ENCODE assay signal across 8 cellular contexts in the genomic region with DNA sequence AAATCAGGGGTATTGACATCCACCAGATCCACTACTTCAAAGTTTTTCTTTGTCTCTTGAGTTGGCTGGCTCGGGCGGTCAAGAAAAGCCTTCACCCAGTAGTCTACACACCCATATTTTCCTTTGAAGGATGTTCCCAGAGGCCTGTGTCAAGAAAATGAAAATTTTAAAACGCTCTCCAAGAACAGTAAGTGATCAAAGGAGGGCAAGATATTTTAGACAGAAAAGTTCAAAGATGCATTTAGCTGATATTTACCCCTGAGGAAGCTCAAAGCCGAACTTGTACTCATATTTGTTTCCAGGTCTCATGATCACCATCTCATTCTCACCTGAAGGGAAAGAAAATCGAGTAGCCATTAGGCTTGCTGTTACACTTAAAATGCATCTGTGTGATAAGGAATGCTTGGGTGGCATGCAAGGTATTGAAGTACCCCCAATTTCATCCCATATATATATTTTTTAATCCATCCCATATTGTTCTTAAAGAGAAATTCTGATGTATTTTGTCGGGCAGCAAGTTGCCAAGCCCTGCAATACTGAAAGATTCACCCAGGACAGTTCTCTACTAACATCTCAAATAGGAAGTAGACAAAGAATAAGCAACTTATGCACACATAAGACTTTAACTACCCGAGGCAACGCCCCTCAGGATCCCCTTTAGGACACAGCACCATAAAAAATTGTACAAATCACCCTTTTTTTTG. TPM values are rescaled to one million over a fixed set of nuclear protein-coding genes. Genes with fewer than 3 reads are reported as not detected.
DNase-seq lines count a peak whose midpoint lies in the region; ATAC-seq and TF ChIP-seq lines count a peak whose summit lies in the region.

No MANE protein-coding gene starts in this region.

- CTCF ChIA-PET in activated CD4-positive, alpha-beta memory T cell treated with anti-CD3 and anti-CD28 coated beads for 36 hours (lab: Charles Lee), result interaction anchor here (0.7 to 5.0 kb wide), 4 partner anchors 11 to 68 kb away, joined by 3 to 72 read pairs (median 8); a partner anchor contains a TSS

- H3K27me3 ChIP-seq in HUES6 (ENCODE audit: control insufficient read depth, insufficient read depth, low read length), result no peaks in the 10 kb centered on the region
- no peaks in the 10 kb centered on the region for H3K27me3 ChIP-seq in hepatocyte

- H3K9me2 ChIP-seq in hepatocyte (replicated peaks; ENCODE audit: insufficient read depth), result no peaks in the 10 kb centered on the region

- no peaks in the 10 kb centered on the region for H3K9me3 ChIP-seq in HUES6 (ENCODE audit: control insufficient read depth, insufficient read depth, low read depth, low read length)
- H3K9me3 ChIP-seq in hepatocyte (ENCODE audit: low read depth), result no peaks in the 10 kb centered on the region

- H3K79me2 ChIP-seq in hepatocyte, result peaks cover 41% of the 10 kb centered on the region

- POLR2A ChIA-PET in activated CD4-positive, alpha-beta memory T cell treated with anti-CD3 and anti-CD28 coated beads for 36 hours (lab: Charles Lee), result interaction anchor here (1.2 to 13.2 kb wide), 6 partner anchors 12 to 76 kb away, joined by 3 to 183 read pairs (median 8); a partner anchor contains a TSS

- H3K4me3 Mint-ChIP-seq in activated CD4-positive, alpha-beta memory T cell treated with anti-CD3 and anti-CD28 coated beads for 36 hours, result peak overlapping the region; percentile 88
- H3K4me3 Mint-ChIP-seq in stimulated activated memory B cell treated with anti-CD40 and anti-IgM and Interleukin-4, amounts not matched to agents 10 μg/mL and 1 μg/mL and 100 μg/mL, for 72 hours, result peak overlapping the region; percentile 90

- H3K9ac ChIP-seq in HUES6 (ENCODE audit: low read length), result peak overlapping the region; percentile 94

- TF ChIP-seq CTCF in hepatocyte (IDR thresholded peaks at IDR 0.05; ENCODE audit: poor library complexity), result no peak

- H3K4me1 ChIP-seq in HUES6 (ENCODE audit: control insufficient read depth, insufficient read depth, low read length) (peaks cover 29% of the 10 kb centered on the region), hepatocyte (ENCODE audit: insufficient read depth) (peaks cover 21% of the 10 kb centered on the region)

- no peaks in the 10 kb centered on the region for H3K27me3 Mint-ChIP-seq in activated CD4-positive, alpha-beta memory T cell treated with anti-CD3 and anti-CD28 coated beads for 36 hours
- no peaks in the 10 kb centered on the region for H3K27me3 Mint-ChIP-seq in stimulated activated memory B cell treated with anti-CD40 and anti-IgM and Interleukin-4, amounts not matched to agents 10 μg/mL and 1 μg/mL and 100 μg/mL, for 72 hours

- H3K27ac ChIP-seq in HUES6 (ENCODE audit: low read depth, low read length), result no peak overlapping the region
- peak overlapping the region; percentile 81 for H3K27ac ChIP-seq in hepatocyte

- no peak for ATAC-seq in stimulated activated memory B cell treated with anti-CD40 and anti-IgM and Interleukin-4, amounts not matched to agents 10 μg/mL and 1 μg/mL and 100 μg/mL, for 72 hours

- no peaks in the 10 kb centered on the region for H3K9me3 Mint-ChIP-seq in activated CD4-positive, alpha-beta memory T cell treated with anti-CD3 and anti-CD28 coated beads for 36 hours
- no peaks in the 10 kb centered on the region for H3K9me3 Mint-ChIP-seq in stimulated activated memory B cell treated with anti-CD40 and anti-IgM and Interleukin-4, amounts not matched to agents 10 μg/mL and 1 μg/mL and 100 μg/mL, for 72 hours

- H3K27ac Mint-ChIP-seq in activated CD4-positive, alpha-beta memory T cell treated with anti-CD3 and anti-CD28 coated beads for 36 hours, result peak overlapping the region; percentile 92
- H3K27ac Mint-ChIP-seq in stimulated activated memory B cell treated with anti-CD40 and anti-IgM and Interleukin-4, amounts not matched to agents 10 μg/mL and 1 μg/mL and 100 μg/mL, for 72 hours, result peak overlapping the region; percentile 96

- WGBS in hepatocyte (ENCODE audit: low lambda C conversion rate, missing lambda C conversion rate), result 31% methylated on average over 8 of the region's 8 CpGs

- H3K36me3 Mint-ChIP-seq in activated CD4-positive, alpha-beta memory T cell treated with anti-CD3 and anti-CD28 coated beads for 36 hours, result peaks cover 38% of the 10 kb centered on the region
- H3K36me3 Mint-ChIP-seq in stimulated activated memory B cell treated with anti-CD40 and anti-IgM and Interleukin-4, amounts not matched to agents 10 μg/mL and 1 μg/mL and 100 μg/mL, for 72 hours, result peaks cover 35% of the 10 kb centered on the region

- intact Hi-C loops in activated CD4-positive, alpha-beta memory T cell treated with anti-CD3 and anti-CD28 coated beads for 36 hours (cut with micrococcal nuclease), result loop anchor here (5.0 kb wide), 2 partner anchors 138 to 168 kb away; a partner anchor contains a TSS

- no peak overlapping the region for H2AFZ ChIP-seq in hepatocyte

- H3K36me3 ChIP-seq in HUES6 (ENCODE audit: control insufficient read depth, insufficient read depth, low read length), result peaks cover 30% of the 10 kb centered on the region
- peaks cover 6% of the 10 kb centered on the region for H3K36me3 ChIP-seq in hepatocyte (replicated peaks; ENCODE audit: insufficient read depth, low read depth)

- H3K4me2 ChIP-seq in hepatocyte, result peak overlapping the region; percentile 84

- no peak for DNase-seq in activated CD4-positive, alpha-beta memory T cell treated with anti-CD3 and anti-CD28 coated beads for 36 hours
- DNase-seq in hepatocyte (ENCODE audit: low spot score) (no peak), dermis blood vessel endothelial cell (no peak), COLO829 (ENCODE audit: low spot score) (no peak), mesenteric fat pad (ENCODE audit: low spot score) (no peak), SHP77 (lab: John Stamatoyannopoulos, UW) (no peak)

- peaks cover 36% of the 10 kb centered on the region for H4K20me1 ChIP-seq in hepatocyte (ENCODE audit: insufficient read depth, poor library complexity, severe bottlenecking)

- peaks cover 69% of the 10 kb centered on the region for H3K4me1 Mint-ChIP-seq in activated CD4-positive, alpha-beta memory T cell treated with anti-CD3 and anti-CD28 coated beads for 36 hours (ENCODE audit: low read depth)
- H3K4me1 Mint-ChIP-seq in stimulated activated memory B cell treated with anti-CD40 and anti-IgM and Interleukin-4, amounts not matched to agents 10 μg/mL and 1 μg/mL and 100 μg/mL, for 72 hours, result peaks cover 79% of the 10 kb centered on the region

- H3K4me3 ChIP-seq in HUES6 (ENCODE audit: low read depth, low read length), result peak overlapping the region; percentile 96
- peak overlapping the region; percentile 88 for H3K4me3 ChIP-seq in hepatocyte

RNA-seq across cellular contexts. Expression of a gene that starts 1.1 kb away (rescaled TPM):
- 10 to 100 TPM; 82.6 to 88.8 TPM for total RNA-seq in activated CD4-positive, alpha-beta memory T cell treated with anti-CD3 and anti-CD28 coated beads for 36 hours
- total RNA-seq in hepatocyte (160 TPM in 2 replicates), dermis blood vessel endothelial cell (108 and 151 TPM in 2 replicates), mesenteric fat pad (692 TPM)
- polyA plus RNA-seq in hepatocyte, result 75.3 and 85.0 TPM in 2 replicates

RNA-seq across cellular contexts. Expression of a gene that starts 26.2 kb away (rescaled TPM):
- total RNA-seq in activated CD4-positive, alpha-beta memory T cell treated with anti-CD3 and anti-CD28 coated beads for 36 hours, result not detected
- total RNA-seq in hepatocyte, result 5.7 and 6.7 TPM in 2 replicates
- 1.00 and 3.0 TPM in 2 replicates for polyA plus RNA-seq in hepatocyte
- not detected in 2 replicates for total RNA-seq in dermis blood vessel endothelial cell
- total RNA-seq in mesenteric fat pad, result not detected

RNA-seq across cellular contexts. Expression of a gene that starts 30.8 kb away (rescaled TPM):
- 10 to 100 TPM; 27.3 to 30.9 TPM for total RNA-seq in activated CD4-positive, alpha-beta memory T cell treated with anti-CD3 and anti-CD28 coated beads for 36 hours
- total RNA-seq in hepatocyte (10.5 and 15.6 TPM in 2 replicates), dermis blood vessel endothelial cell (17.1 and 17.2 TPM in 2 replicates), mesenteric fat pad (30.7 TPM)
- polyA plus RNA-seq in hepatocyte, result 27.2 and 27.3 TPM in 2 replicates

RNA-seq across cellular contexts. Expression of a gene that starts 30.9 kb away (rescaled TPM):
- total RNA-seq in activated CD4-positive, alpha-beta memory T cell treated with anti-CD3 and anti-CD28 coated beads for 36 hours, result 1 to 10 TPM; 4.6 to 4.7 TPM
- 0.28 and 0.90 TPM in 2 replicates for total RNA-seq in hepatocyte
- 0.76 and 0.83 TPM in 2 replicates for polyA plus RNA-seq in hepatocyte
- total RNA-seq in dermis blood vessel endothelial cell, result under 0.01 TPM in 2 replicates
- 0.74 TPM for total RNA-seq in mesenteric fat pad

RNA-seq across cellular contexts. Expression of a gene that starts 37.5 kb away (rescaled TPM):
- total RNA-seq in activated CD4-positive, alpha-beta memory T cell treated with anti-CD3 and anti-CD28 coated beads for 36 hours, result 10 to 100 TPM; 46.6 to 47.8 TPM
- total RNA-seq in hepatocyte (14.0 and 17.9 TPM in 2 replicates), dermis blood vessel endothelial cell (21.1 and 29.7 TPM in 2 replicates), mesenteric fat pad (26.6 TPM)
- 15.3 and 16.3 TPM in 2 replicates for polyA plus RNA-seq in hepatocyte
